ENCODE assay signal across 9 cellular contexts in genomic region chr5:157283434-157283833, GRCh38. TPM values are rescaled to one million over a fixed set of nuclear protein-coding genes. Genes with fewer than 3 reads are reported as not detected.
DNase-seq lines count a peak whose midpoint lies in the region; ATAC-seq and TF ChIP-seq lines count a peak whose summit lies in the region.
"Had no signal": no experiment of that assay in that cellular context is flagged by ENCODE, and none has a peak within 500 bp of the region (broad histone marks: within the 10 kb centered on the region; RNA-seq: fewer than 3 reads in every experiment).

No MANE protein-coding gene starts in this region.

- TF ChIP-seq CTCF in mammary epithelial cell (conservative IDR thresholded peaks at IDR 0.05 in 1 of 2, IDR thresholded peaks at IDR 0.05 in 1 of 2; ENCODE audit: extremely low read depth in 1 of 2, insufficient read depth in 1 of 2, low read depth in 1 of 2, low read length in 2 of 2) (no peak), breast epithelium (IDR thresholded peaks at IDR 0.05) (no peak), upper lobe of right lung (IDR thresholded peaks at IDR 0.05) (no peak), foreskin fibroblast (IDR thresholded peaks at IDR 0.05; ENCODE audit: low read depth, low read length) (no peak), tibial nerve (IDR thresholded peaks at IDR 0.05) (no peak)

- dilution Hi-C loops in mammary epithelial cell (cut with HindIII; ENCODE audit: low sequenced_read_pairs) = no loop called here

- peak overlapping the region; percentile 76 for H3K27ac Mint-ChIP-seq in T-helper 2 cell treated with Interferon-gamma antibody and Interleukin-4, amounts not matched to agents 5 μg/mL and 100 μg/mL, for 36 hours
- H3K27ac Mint-ChIP-seq: dendritic cell treated with granulocyte-macrophage colony-stimulating factor and Interleukin-4, amounts not matched to agents 40 ng/mL and 50 ng/mL, for 4 days had no signal

- no peaks in the 10 kb centered on the region for H3K4me1 ChIP-seq in mammary epithelial cell (ENCODE audit: insufficient read depth, low read length)
- H3K4me1 ChIP-seq in breast epithelium = no peaks in the 10 kb centered on the region
- H3K4me1 ChIP-seq in upper lobe of right lung = no peaks in the 10 kb centered on the region
- H3K4me1 ChIP-seq in tibial nerve = no peaks in the 10 kb centered on the region

- peaks cover 15% of the 10 kb centered on the region for H3K9me3 Mint-ChIP-seq in T-helper 2 cell treated with Interferon-gamma antibody and Interleukin-4, amounts not matched to agents 5 μg/mL and 100 μg/mL, for 36 hours
- H3K9me3 Mint-ChIP-seq: dendritic cell treated with granulocyte-macrophage colony-stimulating factor and Interleukin-4, amounts not matched to agents 40 ng/mL and 50 ng/mL, for 4 days had no signal

- H3K4me3 Mint-ChIP-seq in T-helper 2 cell treated with Interferon-gamma antibody and Interleukin-4, amounts not matched to agents 5 μg/mL and 100 μg/mL, for 36 hours = peak overlapping the region; percentile 35
- H3K4me3 Mint-ChIP-seq: dendritic cell treated with granulocyte-macrophage colony-stimulating factor and Interleukin-4, amounts not matched to agents 40 ng/mL and 50 ng/mL, for 4 days had no signal

- peak overlapping the region; percentile 7 for H2AFZ ChIP-seq in mammary epithelial cell (ENCODE audit: low read depth, low read length)

- peaks cover 59% of the 10 kb centered on the region for H3K36me3 Mint-ChIP-seq in T-helper 2 cell treated with Interferon-gamma antibody and Interleukin-4, amounts not matched to agents 5 μg/mL and 100 μg/mL, for 36 hours (ENCODE audit: low read depth)

- no peak overlapping the region for H3K4me3 ChIP-seq in mammary epithelial cell (replicated peaks in 1 of 3; ENCODE audit: insufficient read depth in 1 of 3, low read depth in 2 of 3, low read length in 3 of 3)
- no peak overlapping the region for H3K4me3 ChIP-seq in breast epithelium
- H3K4me3 ChIP-seq in upper lobe of right lung = no peak overlapping the region
- H3K4me3 ChIP-seq in foreskin fibroblast (ENCODE audit: low read depth in 1 of 2, low read length in 2 of 2) = no peak overlapping the region
- no peak overlapping the region for H3K4me3 ChIP-seq in tibial nerve

- no peak for TF ChIP-seq POLR2A in breast epithelium (IDR thresholded peaks at IDR 0.05)
- no peak for TF ChIP-seq POLR2A in tibial nerve (IDR thresholded peaks at IDR 0.05)

- H3K9ac ChIP-seq in mammary epithelial cell (ENCODE audit: insufficient read depth, low read length) = no peak overlapping the region

- H3K27ac ChIP-seq in mammary epithelial cell (ENCODE audit: insufficient read depth, low read depth, low read length) (no peak overlapping the region), breast epithelium (no peak overlapping the region), upper lobe of right lung (no peak overlapping the region), tibial nerve (no peak overlapping the region)

- no peaks in the 10 kb centered on the region for H3K27me3 Mint-ChIP-seq in T-helper 2 cell treated with Interferon-gamma antibody and Interleukin-4, amounts not matched to agents 5 μg/mL and 100 μg/mL, for 36 hours (ENCODE audit: low read depth)

- no peak for DNase-seq in mammary epithelial cell
- DNase-seq in breast epithelium (ENCODE audit: low spot score in 2 of 2) = no peak
- no peak for DNase-seq in T-helper 2 cell treated with Interferon-gamma antibody and Interleukin-4, amounts not matched to agents 5 μg/mL and 100 μg/mL, for 36 hours (ENCODE audit: low spot score)
- no peak for DNase-seq in upper lobe of right lung
- no peak for DNase-seq in foreskin fibroblast
- no peak for DNase-seq in OCI-M1 (lab: John Stamatoyannopoulos, UW)
- no peak for DNase-seq in tibial nerve (ENCODE audit: low spot score in 2 of 2)

- no peak overlapping the region for H3K4me2 ChIP-seq in mammary epithelial cell (ENCODE audit: insufficient read depth, low read depth, low read length)

- 72% methylated on average over 3 of the region's 3 CpGs for WGBS in mammary epithelial cell (ENCODE audit: low coverage, missing lambda C conversion rate)
- 89 to 93% methylated on average over 3 of the region's 3 CpGs for WGBS in tibial nerve, 2 donors

- H3K36me3 ChIP-seq in mammary epithelial cell (ENCODE audit: insufficient read depth, low read length) (no peaks in the 10 kb centered on the region), breast epithelium (no peaks in the 10 kb centered on the region), upper lobe of right lung (no peaks in the 10 kb centered on the region), tibial nerve (peaks cover 0 to 16% (median 0%) of the 10 kb centered on the region in 3 donors)

- CTCF ChIA-PET in mammary epithelial cell (lab: Charles Lee; ENCODE audit: low non-redundant PET) = interaction anchor here (0.6 kb wide), 1 partner anchor 400 kb away, joined by 3 read pairs; no protein-coding TSS in a partner anchor

- H3K4me1 Mint-ChIP-seq in T-helper 2 cell treated with Interferon-gamma antibody and Interleukin-4, amounts not matched to agents 5 μg/mL and 100 μg/mL, for 36 hours (ENCODE audit: low read depth) = peaks cover 62% of the 10 kb centered on the region

- intact Hi-C loops in mammary epithelial cell (cut with micrococcal nuclease) = no loop called here
- intact Hi-C loops in breast epithelium (cut with DNase I; ENCODE audit: low total_unique reads) = no loop called here
- intact Hi-C loops in upper lobe of right lung (cut with DNase I) = no loop called here

- no peaks in the 10 kb centered on the region for H3K27me3 ChIP-seq in mammary epithelial cell (ENCODE audit: insufficient read depth, low read length)
- no peaks in the 10 kb centered on the region for H3K27me3 ChIP-seq in breast epithelium
- H3K27me3 ChIP-seq in upper lobe of right lung = no peaks in the 10 kb centered on the region
- no peaks in the 10 kb centered on the region for H3K27me3 ChIP-seq in tibial nerve

- H4K20me1 ChIP-seq in mammary epithelial cell (ENCODE audit: insufficient read depth, low read length) = no peaks in the 10 kb centered on the region

- H3K9me3 ChIP-seq in mammary epithelial cell (replicated peaks; ENCODE audit: insufficient read depth, low read length) (no peaks in the 10 kb centered on the region), breast epithelium (no peaks in the 10 kb centered on the region), upper lobe of right lung (no peaks in the 10 kb centered on the region), tibial nerve (no peaks in the 10 kb centered on the region)

- H3K79me2 ChIP-seq in mammary epithelial cell (ENCODE audit: insufficient read depth, low read length) = no peaks in the 10 kb centered on the region

- in situ Hi-C loops in mammary epithelial cell (cut with MboI; ENCODE audit: low sequenced_read_pairs in 2 of 2) = no loop called here

- BruUV-seq in mammary epithelial cell (replicated peaks; lab: Mats Ljungman, UMichigan) = no TSS peak

- TF ChIP-seq EP300 in tibial nerve (IDR thresholded peaks at IDR 0.05) = no peak

- ATAC-seq in HG03045 (IDR thresholded peaks at IDR 0.05; ENCODE audit: unreplicated experiment) = peak; percentile 98
- ATAC-seq in upper lobe of right lung = peak; percentile 60

RNA-seq across cellular contexts. Expression of gene CYFIP2, which starts 17.5 kb away (rescaled TPM):
- total RNA-seq in mammary epithelial cell (10 to 100 TPM in 1 of 2 donors, 1 to 10 TPM in 1; 5.5 to 16.0 TPM), breast epithelium (10 to 100 TPM in 2 of 3 donors, 1 to 10 TPM in 1; 6.2 to 15.5 (median 12.1) TPM), upper lobe of right lung (37.1 TPM), tibial nerve (10 to 100 TPM; 14.4 to 27.3 (median 18.0) TPM)
- 5.8 TPM for polyA plus RNA-seq in mammary epithelial cell
- 10.1 TPM for polyA minus RNA-seq in mammary epithelial cell
